ENCODE assay signal across 9 cellular contexts in the genomic region with DNA sequence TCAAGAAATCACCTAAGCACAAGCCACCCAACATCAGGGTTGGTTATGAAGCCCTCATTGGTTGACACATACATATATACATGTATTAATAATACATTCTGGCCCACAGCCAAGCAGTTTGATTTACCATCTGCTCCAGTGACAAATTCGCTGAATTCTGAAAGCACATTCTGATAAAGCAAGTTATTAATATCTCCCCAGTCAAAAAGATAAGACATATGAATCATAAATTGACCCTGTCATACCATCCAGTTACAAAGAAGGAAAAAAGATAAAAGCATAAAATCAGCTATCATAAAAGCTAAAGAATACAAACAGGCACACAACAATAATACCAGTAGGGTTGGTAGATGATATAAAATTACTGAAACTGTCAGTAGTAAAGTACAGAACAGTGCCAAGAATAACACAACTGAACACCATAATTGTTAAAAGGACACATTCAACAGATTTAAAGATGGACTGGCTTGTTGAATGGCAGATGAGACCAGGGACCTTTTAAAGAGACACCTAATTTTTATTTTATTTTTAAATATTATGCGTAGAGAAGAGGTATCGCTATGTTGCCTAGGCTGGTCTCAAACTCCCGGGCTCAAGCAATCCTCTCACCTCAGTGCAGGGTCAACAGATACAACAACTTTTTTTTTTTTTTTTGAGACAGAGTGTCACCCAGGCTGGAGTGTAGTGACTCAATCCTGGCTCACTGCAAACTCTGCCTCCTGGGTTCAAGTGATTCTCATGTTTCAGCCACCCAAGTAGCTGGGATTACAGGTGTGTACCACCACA. TPM values are rescaled to one million over a fixed set of nuclear protein-coding genes. Genes with fewer than 3 reads are reported as not detected.
A peak's percentile ranks its signal among the peaks of the same experiment; 100 is the strongest.
DNase-seq lines count a peak whose midpoint lies in the region; ATAC-seq and TF ChIP-seq lines count a peak whose summit lies in the region.
"Had no signal": no experiment of that assay in that cellular context is flagged by ENCODE, and none has a peak within 500 bp of the region (broad histone marks: within the 10 kb centered on the region; RNA-seq: fewer than 3 reads in every experiment).

No MANE protein-coding gene starts in this region.

- POLR2A ChIA-PET in CD8-positive, alpha-beta T cell (lab: Charles Lee), result no interaction called here

- ATAC-seq in CD8-positive, alpha-beta T cell, result no peak
- peak; percentile 40 for ATAC-seq in T-helper 17 cell
- ATAC-seq in sciatic nerve, result no peak

- DNase-seq in CD8-positive, alpha-beta T cell, result no peak
- DNase-seq in HFFc6, result no peak
- DNase-seq in T-helper 17 cell, result no peak
- DNase-seq in glomerular endothelial cell (ENCODE audit: extremely low read depth, low read depth, low spot score), result peak; percentile 51
- DNase-seq in endothelial cell (ENCODE audit: low spot score), result no peak
- no peak for DNase-seq in sciatic nerve (ENCODE audit: low spot score)
- no peak for DNase-seq in nephron progenitor cell
- no peak for DNase-seq in NCI-H526 (lab: John Stamatoyannopoulos, UW)

- H3K4me3 Mint-ChIP-seq in CD8-positive, alpha-beta T cell, result no peak overlapping the region
- H3K4me3 Mint-ChIP-seq in HFFc6 (peak overlapping the region; percentile 0), T-helper 17 cell (no peak overlapping the region), endothelial cell (ENCODE audit: unreplicated experiment) (no peak overlapping the region), nephron progenitor cell (no peak overlapping the region)

- peak overlapping the region; percentile 16 for H3K27ac Mint-ChIP-seq in CD8-positive, alpha-beta T cell
- H3K27ac Mint-ChIP-seq in HFFc6, result peak overlapping the region; percentile 67
- H3K27ac Mint-ChIP-seq in T-helper 17 cell, result peak overlapping the region; percentile 67
- no peak overlapping the region for H3K27ac Mint-ChIP-seq in endothelial cell (ENCODE audit: unreplicated experiment)
- H3K27ac Mint-ChIP-seq in nephron progenitor cell, result no peak overlapping the region

- H3K27ac ChIP-seq in CD8-positive, alpha-beta T cell (ENCODE audit: low read depth, low read length), result no peak overlapping the region
- H3K27ac ChIP-seq: coronary artery had no signal

- peaks cover 4% of the 10 kb centered on the region for H3K36me3 ChIP-seq in CD8-positive, alpha-beta T cell (ENCODE audit: insufficient read depth, low read length)

- H3K9me3 ChIP-seq in CD8-positive, alpha-beta T cell (ENCODE audit: low read length), result peaks cover 2% of the 10 kb centered on the region
- no peaks in the 10 kb centered on the region for H3K9me3 ChIP-seq in T-helper 17 cell (ENCODE audit: control insufficient read depth, low read length, poor library complexity, severe bottlenecking)

- CTCF ChIA-PET in CD8-positive, alpha-beta T cell (lab: Charles Lee), result no interaction called here

- no peak for TF ChIP-seq CTCF in CD8-positive, alpha-beta T cell (IDR thresholded peaks at IDR 0.05)
- TF ChIP-seq CTCF in HFFc6 (IDR thresholded peaks at IDR 0.05) (no peak), endothelial cell (IDR thresholded peaks at IDR 0.05; ENCODE audit: unreplicated experiment) (no peak), nephron progenitor cell (IDR thresholded peaks at IDR 0.05) (no peak)

- H3K4me1 Mint-ChIP-seq in CD8-positive, alpha-beta T cell (ENCODE audit: low read depth), result peaks cover 44% of the 10 kb centered on the region
- H3K4me1 Mint-ChIP-seq in HFFc6 (ENCODE audit: low read depth), result peaks cover 37% of the 10 kb centered on the region
- peaks cover 18% of the 10 kb centered on the region for H3K4me1 Mint-ChIP-seq in T-helper 17 cell
- H3K4me1 Mint-ChIP-seq in endothelial cell (ENCODE audit: unreplicated experiment), result no peaks in the 10 kb centered on the region
- H3K4me1 Mint-ChIP-seq in nephron progenitor cell, result peaks cover 5% of the 10 kb centered on the region

- intact Hi-C loops in CD8-positive, alpha-beta T cell (cut with DNase I, micrococcal nuclease), result no loop called here
- intact Hi-C loops in sciatic nerve (cut with DNase I), result no loop called here

- peaks cover 78% of the 10 kb centered on the region for H3K36me3 Mint-ChIP-seq in CD8-positive, alpha-beta T cell
- H3K36me3 Mint-ChIP-seq in HFFc6 (ENCODE audit: low read depth) (peaks cover 33% of the 10 kb centered on the region), T-helper 17 cell (ENCODE audit: low read depth) (peaks cover 7% of the 10 kb centered on the region), endothelial cell (ENCODE audit: low read depth, unreplicated experiment) (peaks cover 3% of the 10 kb centered on the region), nephron progenitor cell (ENCODE audit: low read depth) (peaks cover 92% of the 10 kb centered on the region)

- no peaks in the 10 kb centered on the region for H3K4me1 ChIP-seq in CD8-positive, alpha-beta T cell (ENCODE audit: insufficient read depth, low read length)

- peaks cover 5% of the 10 kb centered on the region for H3K9me3 Mint-ChIP-seq in CD8-positive, alpha-beta T cell
- H3K9me3 Mint-ChIP-seq in HFFc6 (peaks cover 14% of the 10 kb centered on the region), endothelial cell (ENCODE audit: unreplicated experiment) (no peaks in the 10 kb centered on the region), nephron progenitor cell (peaks cover 35% of the 10 kb centered on the region)

- no peak overlapping the region for H3K4me3 ChIP-seq in CD8-positive, alpha-beta T cell (ENCODE audit: low read depth, low read length)
- H3K4me3 ChIP-seq: coronary artery had no signal

- no peaks in the 10 kb centered on the region for H3K27me3 ChIP-seq in CD8-positive, alpha-beta T cell (ENCODE audit: insufficient read depth, low read length)

- H3K27me3 Mint-ChIP-seq in CD8-positive, alpha-beta T cell (ENCODE audit: low read depth), result no peaks in the 10 kb centered on the region
- H3K27me3 Mint-ChIP-seq in HFFc6 (ENCODE audit: insufficient read depth), result no peaks in the 10 kb centered on the region
- no peaks in the 10 kb centered on the region for H3K27me3 Mint-ChIP-seq in T-helper 17 cell
- H3K27me3 Mint-ChIP-seq in endothelial cell (ENCODE audit: unreplicated experiment), result no peaks in the 10 kb centered on the region
- H3K27me3 Mint-ChIP-seq in nephron progenitor cell (ENCODE audit: low read depth, poor library complexity), result no peaks in the 10 kb centered on the region

RNA-seq across cellular contexts. Expression of a gene that starts 7.7 kb away (rescaled TPM):
- 10 to 100 TPM; 26.4 to 29.7 TPM for total RNA-seq in CD8-positive, alpha-beta T cell
- 10 to 100 TPM; 19.6 to 23.2 (median 21.3) TPM for total RNA-seq in HFFc6 (2021; fragmentation: NEBNext Ultra II Directional; extraction: Animal tissue kit (Norgen Biotek cat#: 25700))
- total RNA-seq in T-helper 17 cell (10 to 100 TPM; 15.9 to 18.6 TPM), glomerular endothelial cell (34.5 and 39.6 TPM in 2 replicates), endothelial cell (ENCODE audit: unreplicated experiment) (35.6 TPM), sciatic nerve (36.8 TPM)

Comparison
In these comparisons a context has a peak if more than half of its experiments do, and no peak if none do; other contexts are left out.
1. H3K27ac Mint-ChIP-seq: peak in CD8-positive, alpha-beta T cell (single experiment), HFFc6 (single experiment) and T-helper 17 cell (single experiment); none in endothelial cell (single experiment) and nephron progenitor cell (single experiment).